Comparison of ENCODE assay signal across 8 cellular contexts in genomic region chr22:46354176-46354992, GRCh38.
"Had no signal": no experiment of that assay in that cellular context is flagged by ENCODE, and none has a peak within 500 bp of the region (broad histone marks: within the 10 kb centered on the region; RNA-seq: fewer than 3 reads in every experiment).

No MANE protein-coding gene starts in this region.

- H3K36me3 Mint-ChIP-seq: natural killer cell treated with Interleukin-12 subunit alpha and Interleukin-12 subunit beta and Interleukin-15 and Interleukin-18, amount 100 ng/mL, for 72 hours had no signal

- H3K27ac Mint-ChIP-seq: activated naive CD4-positive, alpha-beta T cell treated with anti-CD3 and anti-CD28 coated beads, Interleukin-2, amount 50 U/mL, for 24 hours; endodermal cell; natural killer cell treated with Interleukin-12 subunit alpha and Interleukin-12 subunit beta and Interleukin-15 and Interleukin-18, amount 100 ng/mL, for 72 hours; progenitor cell of endocrine pancreas; WTC11 had no signal

- H3K27ac ChIP-seq: right lobe of liver, spleen had no signal

- H3K9me3 ChIP-seq: right lobe of liver, spleen had no signal

- H3K27me3 Mint-ChIP-seq: activated naive CD4-positive, alpha-beta T cell treated with anti-CD3 and anti-CD28 coated beads, Interleukin-2, amount 50 U/mL, for 24 hours; natural killer cell treated with Interleukin-12 subunit alpha and Interleukin-12 subunit beta and Interleukin-15 and Interleukin-18, amount 100 ng/mL, for 72 hours; progenitor cell of endocrine pancreas had no signal

- H3K4me1 Mint-ChIP-seq: activated naive CD4-positive, alpha-beta T cell treated with anti-CD3 and anti-CD28 coated beads, Interleukin-2, amount 50 U/mL, for 24 hours; endodermal cell; WTC11 had no signal

- H3K27me3 ChIP-seq: right lobe of liver, spleen had no signal

- ATAC-seq: natural killer cell treated with Interleukin-12 subunit alpha and Interleukin-12 subunit beta and Interleukin-15 and Interleukin-18, amount 100 ng/mL, for 72 hours had no signal

- H3K4me3 Mint-ChIP-seq: activated naive CD4-positive, alpha-beta T cell treated with anti-CD3 and anti-CD28 coated beads, Interleukin-2, amount 50 U/mL, for 24 hours; endodermal cell; natural killer cell treated with Interleukin-12 subunit alpha and Interleukin-12 subunit beta and Interleukin-15 and Interleukin-18, amount 100 ng/mL, for 72 hours; WTC11 had no signal

- H3K4me1 ChIP-seq: right lobe of liver had no signal

- H3K9me3 Mint-ChIP-seq: activated naive CD4-positive, alpha-beta T cell treated with anti-CD3 and anti-CD28 coated beads, Interleukin-2, amount 50 U/mL, for 24 hours; endodermal cell; natural killer cell treated with Interleukin-12 subunit alpha and Interleukin-12 subunit beta and Interleukin-15 and Interleukin-18, amount 100 ng/mL, for 72 hours; WTC11 had no signal

- H3K4me3 ChIP-seq: right lobe of liver, spleen had no signal

- DNase-seq: activated T-cell treated with anti-CD3 and anti-CD28 coated beads for 4 hours had no signal
